19 cellular contexts compared by ENCODE assay signal in the genomic region with DNA sequence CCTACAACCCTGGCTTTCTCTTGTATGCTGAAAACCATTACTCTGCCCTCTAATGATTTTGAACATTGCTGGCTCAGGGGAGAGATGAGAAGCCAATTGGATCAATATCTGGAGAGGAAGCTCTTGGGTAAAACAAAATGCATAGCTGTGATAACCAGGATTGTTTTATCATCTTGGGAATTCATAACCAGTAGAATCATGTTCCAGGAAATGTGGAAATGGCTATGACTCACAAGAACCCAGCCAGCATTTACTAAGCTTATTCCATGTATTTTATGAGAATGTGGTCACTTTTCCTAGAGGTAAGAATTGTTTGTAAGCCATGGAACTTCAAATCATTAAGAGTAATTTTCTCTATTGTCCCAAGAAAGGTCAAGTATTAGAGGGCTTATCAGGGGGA. TPM values are rescaled to one million over a fixed set of nuclear protein-coding genes. Genes with fewer than 3 reads are reported as not detected.
DNase-seq lines count a peak whose midpoint lies in the region; ATAC-seq, FAIRE-seq and TF ChIP-seq lines count a peak whose summit lies in the region.
"Had no signal": no experiment of that assay in that cellular context is flagged by ENCODE, and none has a peak within 500 bp of the region (broad histone marks: within the 10 kb centered on the region; RNA-seq: fewer than 3 reads in every experiment).

No MANE protein-coding gene starts in this region.

- no peak for TF ChIP-seq POLR2A in gastrocnemius medialis (IDR thresholded peaks at IDR 0.05)

- H3K9me3 Mint-ChIP-seq in CD4-positive, alpha-beta T cell, result no peaks in the 10 kb centered on the region

- FAIRE-seq in HTR-8/SVneo (lab: Jason Lieb, UNC) (no peak), bronchial epithelial cell (lab: Jason Lieb, UNC) (no peak)
- FAIRE-seq: A204.1 had no signal

- H3K9me3 ChIP-seq in CD4-positive, alpha-beta T cell (ENCODE audit: control insufficient read depth, low read length), result no peaks in the 10 kb centered on the region
- no peaks in the 10 kb centered on the region for H3K9me3 ChIP-seq in gastrocnemius medialis

- H3K27me3 ChIP-seq in bronchial epithelial cell (ENCODE audit: control insufficient read depth, insufficient read depth, low read length) (no peaks in the 10 kb centered on the region), gastrocnemius medialis (no peaks in the 10 kb centered on the region)
- H3K27me3 ChIP-seq in CD4-positive, alpha-beta T cell (ENCODE audit: control insufficient read depth, insufficient read depth, low read length), result no peaks in the 10 kb centered on the region

- CTCF ChIA-PET in CD4-positive, alpha-beta T cell (lab: Charles Lee), result no interaction called here

- peak; percentile 58 for DNase-seq in Daoy (ENCODE audit: low read depth)
- DNase-seq in HTR-8/SVneo (ENCODE audit: insufficient read length, low spot score), result peak; percentile 5
- DNase-seq in bronchial epithelial cell (ENCODE audit: low read depth), result peak; percentile 85
- peak; percentile 8 for DNase-seq in non-pigmented ciliary epithelial cell (ENCODE audit: low read depth)
- DNase-seq in CD4-positive, alpha-beta T cell, result no peak
- DNase-seq in gastrocnemius medialis, result no peak
- DNase-seq in coronary artery (ENCODE audit: low spot score), result no peak
- no peak for DNase-seq in NCI-H1092 (lab: John Stamatoyannopoulos, UW)
- DNase-seq: COR-L47, DMS153, H9, NCI-H146, NCI-H226, NCI-H69, SHP77 had no signal

- in situ Hi-C loops in gastrocnemius medialis (cut with MboI; ENCODE audit: low sequenced_read_pairs in 4 of 4), result no loop called here

- H3K36me3 Mint-ChIP-seq in CD4-positive, alpha-beta T cell (ENCODE audit: low read depth), result no peaks in the 10 kb centered on the region

- H3K27ac Mint-ChIP-seq in CD4-positive, alpha-beta T cell, result no peak overlapping the region
- H3K27ac Mint-ChIP-seq: H9 had no signal

- no peak for ATAC-seq in CD4-positive, alpha-beta T cell (ENCODE audit: poor library complexity)
- ATAC-seq in gastrocnemius medialis, result no peak
- ATAC-seq: Panc1 had no signal

- H3K27me3 Mint-ChIP-seq in CD4-positive, alpha-beta T cell, result no peaks in the 10 kb centered on the region

- no peaks in the 10 kb centered on the region for H3K36me3 ChIP-seq in bronchial epithelial cell (ENCODE audit: control insufficient read depth, insufficient read depth, low read length)
- no peaks in the 10 kb centered on the region for H3K36me3 ChIP-seq in gastrocnemius medialis

- TF ChIP-seq CTCF in bronchial epithelial cell (IDR thresholded peaks at IDR 0.05; ENCODE audit: insufficient read depth, low read length, severe bottlenecking) (no peak), gastrocnemius medialis (IDR thresholded peaks at IDR 0.05 in 4 of 5, conservative IDR thresholded peaks at IDR 0.05 in 1 of 5) (no peak), coronary artery (IDR thresholded peaks at IDR 0.05) (no peak)
- TF ChIP-seq CTCF in CD4-positive, alpha-beta T cell (IDR thresholded peaks at IDR 0.05), result no peak

- POLR2A ChIA-PET in CD4-positive, alpha-beta T cell (lab: Charles Lee), result no interaction called here

- H3K4me3 ChIP-seq in bronchial epithelial cell (ENCODE audit: low read depth, low read length) (no peak overlapping the region), gastrocnemius medialis (no peak overlapping the region), coronary artery (no peak overlapping the region)

- H3K4me1 ChIP-seq in gastrocnemius medialis, result no peaks in the 10 kb centered on the region

- no peak overlapping the region for H3K27ac ChIP-seq in CD4-positive, alpha-beta T cell (ENCODE audit: low read depth, low read length)
- H3K27ac ChIP-seq in gastrocnemius medialis (no peak overlapping the region), coronary artery (no peak overlapping the region)
- H3K27ac ChIP-seq: C4-2B had no signal

- no peak overlapping the region for H3K4me3 Mint-ChIP-seq in CD4-positive, alpha-beta T cell
- H3K4me3 Mint-ChIP-seq: H9 had no signal

- intact Hi-C loops in CD4-positive, alpha-beta T cell (cut with DNase I, micrococcal nuclease), result no loop called here
- intact Hi-C loops in gastrocnemius medialis (cut with DNase I; ENCODE audit: low total_unique reads), result no loop called here

- no peaks in the 10 kb centered on the region for H3K4me1 Mint-ChIP-seq in CD4-positive, alpha-beta T cell (ENCODE audit: low read depth)

RNA-seq across cellular contexts. Expression of gene CTNND2, which starts 51.1 kb away (rescaled TPM):
- 4.5 and 4.9 TPM in 2 replicates for total RNA-seq in Daoy (2014; rRNA removed; shearing (Covaris generic))
- total RNA-seq in bronchial epithelial cell (not detected in 2 replicates), gastrocnemius medialis (under 1 TPM in 1 of 4 donors, not detected in 3; 0.04 TPM)
- under 1 TPM in 1 of 2 experiments, not detected in 1; 0.20 TPM for total RNA-seq in CD4-positive, alpha-beta T cell
- total RNA-seq: HT-29 had no signal

Comparison
In these comparisons a context has a peak if more than half of its experiments do, and no peak if none do; other contexts are left out.
1. DNase-seq: peak in Daoy (single experiment), HTR-8/SVneo (single experiment), bronchial epithelial cell (single experiment) and non-pigmented ciliary epithelial cell (single experiment); none in CD4-positive, alpha-beta T cell (0 of 10), gastrocnemius medialis (0 of 2), coronary artery (single experiment) and NCI-H1092 (single experiment).